Comparison of ENCODE assay signal across 1 cellular context in genomic region chr14:60734465-60735242, GRCh38.
TF ChIP-seq lines count a peak whose summit lies in the region.

Gene MNAT1, plus strand, starts transcription at chr14:60734761. Its CDS starts 102 bp downstream, at chr14:60734863.

TF ChIP-seq in K562, 482 proteins besides CTCF, POLR2A, EP300 and RAD21 (continued from another document and continues in another):
- TF ChIP-seq E4F1 (CRISPR knock-in tag; IDR thresholded peaks at IDR 0.05; ENCODE audit: borderline replicate concordance), result no peak
- 0 out of 2 replicates have a peak, but pooled peaks have one; percentile 26 for TF ChIP-seq HLTF (IDR thresholded peaks at IDR 0.05)
- no peak for TF ChIP-seq MECOM (CRISPR knock-in tag; IDR thresholded peaks at IDR 0.05)
- no peak for TF ChIP-seq IRF1 (CRISPR knock-in tag; IDR thresholded peaks at IDR 0.05; ENCODE audit: borderline replicate concordance)
- TF ChIP-seq RBBP5 (IDR thresholded peaks at IDR 0.05; ENCODE audit: borderline replicate concordance, insufficient read depth, low read length, poor library complexity, severe bottlenecking), result peak; percentile 87
- TF ChIP-seq TCF7 (IDR thresholded peaks at IDR 0.05; ENCODE audit: borderline replicate concordance), result no peak
- no peak; the same call in 1 of the 2 replicates for TF ChIP-seq ZNF41 (CRISPR knock-in tag; conservative IDR thresholded peaks at IDR 0.05)
- TF ChIP-seq ZNF324 (CRISPR knock-in tag; IDR thresholded peaks at IDR 0.05), result no peak
- no peak for TF ChIP-seq SNAPC5 (CRISPR knock-in tag; IDR thresholded peaks at IDR 0.05)
- TF ChIP-seq ZNF184 (CRISPR knock-in tag; IDR thresholded peaks at IDR 0.05), result no peak
- no peak for TF ChIP-seq ZNF217 (CRISPR knock-in tag; IDR thresholded peaks at IDR 0.05)
- TF ChIP-seq ZNF644 (tag; IDR thresholded peaks at IDR 0.05; ENCODE audit: low read depth), result no peak
- TF ChIP-seq NR2C1 (IDR thresholded peaks at IDR 0.05), result no peak
- 0 out of 2 replicates have a peak, but pooled peaks have one; percentile 25 for TF ChIP-seq NR2C1 (tag; IDR thresholded peaks at IDR 0.05)
- peak; percentile 85 for TF ChIP-seq SUPT5H (IDR thresholded peaks at IDR 0.05)
- 0 out of 2 replicates have a peak, but pooled peaks have one; percentile 33 for TF ChIP-seq SOX6 (IDR thresholded peaks at IDR 0.05)
- TF ChIP-seq MYBL2 (IDR thresholded peaks at IDR 0.05; ENCODE audit: low read depth), result no peak
- no peak for TF ChIP-seq MYBL2 (CRISPR knock-in tag; IDR thresholded peaks at IDR 0.05; ENCODE audit: borderline replicate concordance)
- no peak for TF ChIP-seq ZNF740 (CRISPR knock-in tag; IDR thresholded peaks at IDR 0.05)
- TF ChIP-seq ZNF740 (tag; IDR thresholded peaks at IDR 0.05), result no peak
- no peak for TF ChIP-seq HDAC2 (IDR thresholded peaks at IDR 0.05)
- no peak for TF ChIP-seq NCOA4 (IDR thresholded peaks at IDR 0.05; ENCODE audit: partially characterized antibody)
- TF ChIP-seq KLF10 (CRISPR knock-in tag; IDR thresholded peaks at IDR 0.05), result no peak
- TF ChIP-seq SFPQ (IDR thresholded peaks at IDR 0.05; ENCODE audit: low read depth, low read length), result no peak
- TF ChIP-seq ZNF561 (CRISPR knock-in tag; conservative IDR thresholded peaks at IDR 0.05), result no peak
- no peak for TF ChIP-seq ZFP30 (CRISPR knock-in tag; IDR thresholded peaks at IDR 0.05; ENCODE audit: borderline replicate concordance)
- TF ChIP-seq ZBTB7A (IDR thresholded peaks at IDR 0.05; ENCODE audit: borderline replicate concordance, control insufficient read depth, low read depth, low read length), result peak; percentile 38; the same call in 1 of the 2 replicates
- TF ChIP-seq SMAD2 (IDR thresholded peaks at IDR 0.05; ENCODE audit: low read depth, low read length), result no peak
- no peak for TF ChIP-seq ZFP1 (CRISPR knock-in tag; IDR thresholded peaks at IDR 0.05)
- TF ChIP-seq NBN (IDR thresholded peaks at IDR 0.05; ENCODE audit: low read depth), result no peak
- no peak for TF ChIP-seq ARID2 (IDR thresholded peaks at IDR 0.05)
- no peak for TF ChIP-seq KDM1A (IDR thresholded peaks at IDR 0.05)
- no peak for TF ChIP-seq IFI16 (CRISPR knock-in tag; IDR thresholded peaks at IDR 0.05)
- TF ChIP-seq UBTF (IDR thresholded peaks at IDR 0.05; ENCODE audit: borderline replicate concordance in 1 of 2, low read depth in 2 of 2, low read length in 2 of 2), result peak; percentile 68 to 73; a peak in 1 of 4 replicates
- peak; percentile 37; the same call in 1 of the 2 replicates for TF ChIP-seq BHLHE40 (IDR thresholded peaks at IDR 0.05; ENCODE audit: low read length)
- no peak for TF ChIP-seq SMARCA4 (IDR thresholded peaks at IDR 0.05)
- no peak for TF ChIP-seq ZNF551 (CRISPR knock-in tag; IDR thresholded peaks at IDR 0.05)
- TF ChIP-seq ARID4B (CRISPR knock-in tag; IDR thresholded peaks at IDR 0.05), result 0 out of 2 replicates have a peak, but pooled peaks have one; percentile 38
- TF ChIP-seq MXI1 (IDR thresholded peaks at IDR 0.05; ENCODE audit: low read depth, low read length), result no peak
- TF ChIP-seq WHSC1 (IDR thresholded peaks at IDR 0.05; ENCODE audit: low read length), result no peak
- TF ChIP-seq NR2C2 (CRISPR knock-in tag; IDR thresholded peaks at IDR 0.05), result 0 out of 2 replicates have a peak, but pooled peaks have one; percentile 19
- 0 out of 2 replicates have a peak, but pooled peaks have one; percentile 23 for TF ChIP-seq NR2C2 (tag; IDR thresholded peaks at IDR 0.05)
- TF ChIP-seq HMG20A (CRISPR knock-in tag; conservative IDR thresholded peaks at IDR 0.05), result no peak
- TF ChIP-seq DLX4 (CRISPR knock-in tag; IDR thresholded peaks at IDR 0.05), result no peak
- TF ChIP-seq PKNOX1 (IDR thresholded peaks at IDR 0.05), result no peak
- TF ChIP-seq XRCC4 (IDR thresholded peaks at IDR 0.05; ENCODE audit: extremely low read depth, insufficient read depth, insufficient read length), result no peak
- TF ChIP-seq NFE2L1 (tag; IDR thresholded peaks at IDR 0.05; ENCODE audit: borderline replicate concordance, low read depth), result no peak
- TF ChIP-seq SAFB2 (IDR thresholded peaks at IDR 0.05; ENCODE audit: borderline replicate concordance, low read depth, low read length, severe bottlenecking), result no peak
- no peak for TF ChIP-seq ZNF445 (CRISPR knock-in tag; IDR thresholded peaks at IDR 0.05; ENCODE audit: low read depth)
- TF ChIP-seq ZNF436 (CRISPR knock-in tag; IDR thresholded peaks at IDR 0.05), result no peak
- no peak for TF ChIP-seq ZNF717 (CRISPR knock-in tag; IDR thresholded peaks at IDR 0.05)
- peak; percentile 90 for TF ChIP-seq SIN3B (IDR thresholded peaks at IDR 0.05; ENCODE audit: low read depth)
- TF ChIP-seq ZNF449 (CRISPR knock-in tag; IDR thresholded peaks at IDR 0.05), result no peak
